ENCODE assay signal across 7 cellular contexts in the genomic region with DNA sequence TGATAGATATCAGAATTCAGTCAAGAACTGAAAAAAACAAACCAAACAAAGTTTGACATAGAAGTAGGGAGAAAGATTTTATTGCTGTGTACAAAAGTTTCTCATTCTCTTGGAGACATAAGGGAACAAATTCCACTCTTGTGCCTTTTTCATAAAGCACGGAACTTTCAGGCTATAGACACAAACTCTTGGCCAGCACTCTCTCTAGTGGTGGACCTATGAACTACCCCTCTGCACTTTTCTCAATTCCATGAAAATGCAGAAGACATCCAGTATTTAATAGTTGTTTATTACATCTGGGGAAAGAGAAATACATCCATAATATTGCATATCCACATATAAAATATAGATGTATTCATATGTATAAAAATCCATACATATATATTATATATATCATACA.
DNase-seq lines count a peak whose midpoint lies in the region; ATAC-seq, FAIRE-seq and TF ChIP-seq lines count a peak whose summit lies in the region.

No MANE protein-coding gene starts in this region.

- no peaks in the 10 kb centered on the region for H3K9me3 ChIP-seq in kidney (ENCODE audit: control insufficient read depth in 1 of 2, low read length in 2 of 2)

- H3K9ac ChIP-seq in kidney (ENCODE audit: low read length in 2 of 2), result no peak overlapping the region

- H3K4me3 ChIP-seq in kidney (ENCODE audit: low read length in 2 of 2), result peak overlapping the region in 1 of 2 donors; percentile 16

- no peaks in the 10 kb centered on the region for H3K4me1 ChIP-seq in kidney (ENCODE audit: control insufficient read depth in 1 of 2, insufficient read depth in 1 of 2, low read depth in 1 of 2, low read length in 2 of 2)

- DNase-seq in HuH-7.5 (ENCODE audit: low spot score) (peak; percentile 24), astrocyte of the hippocampus (ENCODE audit: low read depth, low spot score) (peak; percentile 58), kidney (no peak), UCSD-AML1 (lab: John Stamatoyannopoulos, UW; ENCODE audit: unreplicated experiment) (no peak)
- DNase-seq in activated CD4-positive, CD25-positive, alpha-beta regulatory T cell treated with anti-CD3 and anti-CD28 coated beads, Interleukin-2, amount 50 U/mL, for 72 hours, result no peak

- FAIRE-seq in kidney (lab: Jason Lieb, UNC), result peak; percentile 87

- TF ChIP-seq CTCF in GM12874 (IDR thresholded peaks at IDR 0.05; ENCODE audit: insufficient read depth, low read depth, low read length) (peak; percentile 19; the same call in 1 of the 2 replicates), kidney (IDR thresholded peaks at IDR 0.05; ENCODE audit: borderline replicate concordance, extremely low read depth, insufficient read depth) (peak; percentile 76)

- H3K36me3 ChIP-seq in kidney (ENCODE audit: control insufficient read depth in 1 of 2, insufficient read depth in 2 of 2, low read length in 2 of 2), result no peaks in the 10 kb centered on the region

- intact Hi-C loops in kidney (cut with DNase I), result no loop called here

- no peak for ATAC-seq in HG03039 (IDR thresholded peaks at IDR 0.05; ENCODE audit: unreplicated experiment)

- no peak overlapping the region for H3K27ac ChIP-seq in kidney (ENCODE audit: low read depth in 2 of 2, low read length in 2 of 2)

Comparison
In these comparisons a context has a peak if more than half of its experiments do, and no peak if none do; other contexts are left out.
1. DNase-seq: peak in HuH-7.5 (single experiment) and astrocyte of the hippocampus (single experiment); none in kidney (single experiment), UCSD-AML1 (single experiment) and activated CD4-positive, CD25-positive, alpha-beta regulatory T cell treated with anti-CD3 and anti-CD28 coated beads, Interleukin-2, amount 50 U/mL, for 72 hours (single experiment).